ENCODE assay signal across 25 cellular contexts in the genomic region with DNA sequence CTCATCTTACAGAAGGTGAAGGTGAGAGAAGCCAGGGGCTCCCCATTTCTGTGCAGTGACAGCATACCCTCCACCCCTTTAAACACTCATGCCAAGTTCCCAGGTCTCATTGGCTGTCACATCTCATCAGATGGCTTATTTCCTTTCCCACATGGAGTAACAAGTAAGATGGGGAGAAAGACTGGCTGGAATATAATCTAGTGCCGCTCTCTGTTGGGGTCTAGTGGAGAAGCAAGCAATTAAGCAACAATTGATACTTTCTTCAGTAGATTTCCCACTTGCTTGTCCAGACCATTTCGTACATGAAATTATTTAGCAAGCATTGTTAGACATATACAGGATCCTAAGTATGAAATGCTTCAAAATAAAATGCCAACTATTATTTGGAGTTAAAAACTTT.
DNase-seq lines count a peak whose midpoint lies in the region; ATAC-seq and TF ChIP-seq lines count a peak whose summit lies in the region.
"Had no signal": no experiment of that assay in that cellular context is flagged by ENCODE, and none has a peak within 500 bp of the region (broad histone marks: within the 10 kb centered on the region; RNA-seq: fewer than 3 reads in every experiment).

No MANE protein-coding gene starts in this region.

- no peak overlapping the region for H3K4me3 ChIP-seq in LNCaP clone FGC (ENCODE audit: low read depth, low read length)
- H3K4me3 ChIP-seq: GM23338, HAP-1, PC-9, SJCRH30 had no signal

- no peak for ATAC-seq in HG03135 (IDR thresholded peaks at IDR 0.05; ENCODE audit: unreplicated experiment)
- ATAC-seq: GM23338, Right ventricle myocardium inferior, SK-N-SH treated with all-trans-retinoic acid at 6 μM for 48 hours had no signal

- TF ChIP-seq CTCF in LNCaP clone FGC (IDR thresholded peaks at IDR 0.05; ENCODE audit: control insufficient read depth, extremely low read depth, insufficient read depth) = 0 out of 2 replicates have a peak, but pooled peaks have one; percentile 2

- DNase-seq in NCI-H2171 treated with DMSO at 0.1 percent for 48 hours (lab: John Stamatoyannopoulos, UW) (peak; percentile 46), NCI-H2171 (lab: John Stamatoyannopoulos, UW) (no peak), LNCaP clone FGC (ENCODE audit: low read depth) (no peak), globus pallidus (ENCODE audit: low spot score) (peak; percentile 17), iPS-NIHi7 (ENCODE audit: extremely low spot score) (no peak), midbrain (lab: John Stamatoyannopoulos, UW) (no peak)
- DNase-seq: BE2C; Calu3; CD8-positive, alpha-beta memory T cell; DND-41; IMR-90; KG1; NCI-H1092; NCI-H1417 treated with DMSO at 0.1 percent for 48 hours; NCI-H1694 treated with DMSO at 0.1 percent for 48 hours; NCI-H2081; NCI-H526; NK-92 treated with Interleukin-12 subunit alpha and Interleukin-12 subunit beta, amount 100 ng/mL, for 24 hours; PC-9; SJCRH30 had no signal

Comparison
In these comparisons a context has a peak if more than half of its experiments do, and no peak if none do; other contexts are left out.
1. DNase-seq: peak in NCI-H2171 treated with DMSO at 0.1 percent for 48 hours (single experiment) and globus pallidus (single experiment); none in NCI-H2171 (single experiment), LNCaP clone FGC (single experiment), iPS-NIHi7 (single experiment) and midbrain (single experiment).